ENCODE assay signal across 22 cellular contexts in the genomic region with DNA sequence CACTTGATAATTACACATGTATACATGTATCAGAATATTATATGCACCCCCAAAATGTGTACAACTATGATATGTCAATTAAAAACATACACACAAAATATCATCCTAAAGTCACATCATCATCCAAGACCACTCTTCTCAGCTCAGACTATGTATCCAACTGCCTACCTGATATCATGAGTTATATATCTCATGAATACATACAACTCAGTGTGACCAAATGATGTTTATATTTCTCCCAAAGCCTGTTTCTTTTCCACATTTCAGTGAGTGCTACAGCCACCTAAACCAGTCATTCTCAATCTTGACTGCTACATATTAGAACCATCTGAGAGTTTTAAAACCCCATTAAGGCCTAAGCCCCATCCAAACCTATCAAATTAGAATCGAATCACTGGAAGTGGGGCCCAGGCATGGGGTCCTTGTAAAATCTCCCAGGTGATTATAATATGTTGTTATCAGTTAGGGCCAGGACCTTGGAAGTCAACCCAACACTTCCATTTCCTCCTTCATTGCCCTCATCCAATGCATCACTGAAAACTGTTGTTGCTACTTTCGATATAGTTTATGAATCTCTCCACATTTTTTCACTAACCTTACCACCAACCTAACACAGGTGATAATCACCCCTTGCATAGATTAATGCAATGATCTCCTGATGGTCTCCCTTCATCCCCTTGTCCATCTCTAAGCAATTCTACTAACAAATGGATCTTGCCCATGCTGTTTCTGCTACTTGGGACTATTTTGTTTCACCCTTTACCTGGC. TPM values are rescaled to one million over a fixed set of nuclear protein-coding genes. Genes with fewer than 3 reads are reported as not detected.
A peak's percentile ranks its signal among the peaks of the same experiment; 100 is the strongest.
DNase-seq lines count a peak whose midpoint lies in the region; ATAC-seq, FAIRE-seq and TF ChIP-seq lines count a peak whose summit lies in the region.
"Had no signal": no experiment of that assay in that cellular context is flagged by ENCODE, and none has a peak within 500 bp of the region (broad histone marks: within the 10 kb centered on the region; RNA-seq: fewer than 3 reads in every experiment).

No MANE protein-coding gene starts in this region.

- no peaks in the 10 kb centered on the region for H3K9me1 ChIP-seq in IMR-90 (ENCODE audit: insufficient read depth, low read length)

- POLR2A ChIA-PET in activated CD4-positive, alpha-beta T cell treated with anti-CD3 and anti-CD28 coated beads for 36 hours (lab: Charles Lee), result no interaction called here
- POLR2A ChIA-PET in IMR-90 (lab: Charles Lee; ENCODE audit: unreplicated experiment), result no interaction called here

- peaks cover 4% of the 10 kb centered on the region for H3K4me1 ChIP-seq in IMR-90 (ENCODE audit: control insufficient read depth, insufficient read depth, low read length)
- H3K4me1 ChIP-seq: A549; BLaER1 treated with 17β-estradiol and CSF1 and Interleukin-3, amounts not matched to agents 10 nM and 100 nM had no signal

- TF ChIP-seq RAD21 in IMR-90 (IDR thresholded peaks at IDR 0.05; ENCODE audit: low read length), result no peak

- TF ChIP-seq CTCF in IMR-90 (conservative IDR thresholded peaks at IDR 0.05; ENCODE audit: low read depth, low read length) (no peak), osteocyte (IDR thresholded peaks at IDR 0.05) (no peak)

- dilution Hi-C loops in IMR-90 (cut with HindIII; ENCODE audit: low sequenced_read_pairs, unreplicated experiment), result no loop called here

- H3K4me3 Mint-ChIP-seq in activated CD4-positive, alpha-beta T cell treated with anti-CD3 and anti-CD28 coated beads for 36 hours, result no peak overlapping the region
- H3K4me3 Mint-ChIP-seq in activated T-helper 17 cell treated with anti-CD3 and anti-CD28 coated beads, Interleukin-2, amount 50 U/mL, for 72 hours, result no peak overlapping the region
- H3K4me3 Mint-ChIP-seq in osteocyte (ENCODE audit: unreplicated experiment), result no peak overlapping the region
- H3K4me3 Mint-ChIP-seq: CD8-positive, alpha-beta memory T cell had no signal

- peak; percentile 9 for DNase-seq in activated CD4-positive, alpha-beta T cell treated with anti-CD3 and anti-CD28 coated beads for 36 hours
- DNase-seq in activated CD4-positive, alpha-beta T cell treated with anti-CD3 and anti-CD28 coated beads, Interleukin-2, amount 50 U/mL, for 48 hours, result no peak
- DNase-seq in GM12891 (ENCODE audit: insufficient read length, low spot score) (no peak), IMR-90 (no peak), osteocyte (ENCODE audit: extremely low spot score, unreplicated experiment) (no peak), COLO668 (lab: John Stamatoyannopoulos, UW; ENCODE audit: unreplicated experiment) (no peak)
- DNase-seq: CD8-positive, alpha-beta memory T cell; DMS79 treated with DMSO at 0.1 percent for 48 hours; MV-4-11; NCI-H1417; NCI-H1930; NCI-H510A; NCI-H774; Right ventricle myocardium superior had no signal

- no peak overlapping the region for H3K23ac ChIP-seq in IMR-90 (ENCODE audit: low read depth, low read length)

- no peaks in the 10 kb centered on the region for H3K9me3 ChIP-seq in IMR-90 (ENCODE audit: control insufficient read depth, insufficient read depth, low read length)
- H3K9me3 ChIP-seq: A549; BLaER1 treated with 17β-estradiol and CSF1 and Interleukin-3, amounts not matched to agents 10 nM and 100 nM had no signal

- H3K4ac ChIP-seq in IMR-90 (ENCODE audit: low read depth, low read length), result no peak overlapping the region

- no peaks in the 10 kb centered on the region for H3K36me3 Mint-ChIP-seq in activated CD4-positive, alpha-beta T cell treated with anti-CD3 and anti-CD28 coated beads for 36 hours (ENCODE audit: low read depth)
- H3K36me3 Mint-ChIP-seq in activated T-helper 17 cell treated with anti-CD3 and anti-CD28 coated beads, Interleukin-2, amount 50 U/mL, for 72 hours (ENCODE audit: low read depth), result no peaks in the 10 kb centered on the region
- H3K36me3 Mint-ChIP-seq in osteocyte (ENCODE audit: unreplicated experiment), result no peaks in the 10 kb centered on the region
- H3K36me3 Mint-ChIP-seq: CD8-positive, alpha-beta memory T cell had no signal

- no peak overlapping the region for H3K27ac ChIP-seq in IMR-90 (ENCODE audit: insufficient read depth, low read length)
- H3K27ac ChIP-seq: A549; BLaER1 treated with 17β-estradiol and CSF1 and Interleukin-3, amounts not matched to agents 10 nM and 100 nM; SK-N-MC had no signal

- FAIRE-seq in GM12891 (lab: Jason Lieb, UNC), result peak; percentile 69
- FAIRE-seq: A549, GM18507, H1 had no signal

- no peak overlapping the region for H3K4me3 ChIP-seq in IMR-90 (ENCODE audit: insufficient read depth, low read depth, low read length)
- H3K4me3 ChIP-seq: A549; BLaER1 treated with 17β-estradiol and CSF1 and Interleukin-3, amounts not matched to agents 10 nM and 100 nM; SK-N-MC had no signal

- in situ Hi-C loops in IMR-90 (cut with MboI; ENCODE audit: low sequenced_read_pairs), result no loop called here

- H2BK5ac ChIP-seq in IMR-90 (ENCODE audit: low read depth, low read length, poor library complexity, severe bottlenecking), result no peak overlapping the region

- peak; percentile 47 for ATAC-seq in activated CD4-positive, alpha-beta T cell treated with anti-CD3 and anti-CD28 coated beads for 36 hours
- ATAC-seq in IMR-90 (ENCODE audit: low read depth) (no peak), HG03378 (IDR thresholded peaks at IDR 0.05; ENCODE audit: unreplicated experiment) (no peak)
- peak; percentile 61 for ATAC-seq in activated T-helper 17 cell treated with anti-CD3 and anti-CD28 coated beads, Interleukin-2, amount 50 U/mL, for 72 hours (replicated peaks)
- ATAC-seq: A549 had no signal

- H3K27me3 ChIP-seq in IMR-90 (ENCODE audit: control insufficient read depth, insufficient read depth, low read length), result no peaks in the 10 kb centered on the region
- H3K27me3 ChIP-seq: BLaER1 treated with 17β-estradiol and CSF1 and Interleukin-3, amounts not matched to agents 10 nM and 100 nM had no signal

- no peak overlapping the region for H2AK9ac ChIP-seq in IMR-90 (replicated peaks; ENCODE audit: low read depth, low read length, poor library complexity)

- TF ChIP-seq POLR2A in GM12891 (IDR thresholded peaks at IDR 0.05; ENCODE audit: low read depth, low read length) (no peak), IMR-90 (IDR thresholded peaks at IDR 0.05; ENCODE audit: low read depth, low read length) (no peak)

- no TSS peak for BruUV-seq in IMR-90 (replicated peaks; lab: Mats Ljungman, UMichigan)

- no peak overlapping the region for H4K91ac ChIP-seq in IMR-90 (ENCODE audit: insufficient read depth, low read depth, low read length)

- H3K9ac ChIP-seq in IMR-90 (ENCODE audit: low read depth, low read length), result no peak overlapping the region
- H3K9ac ChIP-seq: BLaER1 treated with 17β-estradiol and CSF1 and Interleukin-3, amounts not matched to agents 10 nM and 100 nM had no signal

- no peaks in the 10 kb centered on the region for H3K9me3 Mint-ChIP-seq in activated CD4-positive, alpha-beta T cell treated with anti-CD3 and anti-CD28 coated beads for 36 hours (ENCODE audit: low read depth)
- H3K9me3 Mint-ChIP-seq in activated T-helper 17 cell treated with anti-CD3 and anti-CD28 coated beads, Interleukin-2, amount 50 U/mL, for 72 hours, result no peaks in the 10 kb centered on the region
- no peaks in the 10 kb centered on the region for H3K9me3 Mint-ChIP-seq in osteocyte (ENCODE audit: unreplicated experiment)
- H3K9me3 Mint-ChIP-seq: CD8-positive, alpha-beta memory T cell had no signal

- no peak overlapping the region for H3K14ac ChIP-seq in IMR-90 (replicated peaks; ENCODE audit: low read depth, low read length)

- H3K4me1 Mint-ChIP-seq in activated CD4-positive, alpha-beta T cell treated with anti-CD3 and anti-CD28 coated beads for 36 hours, result no peaks in the 10 kb centered on the region
- no peaks in the 10 kb centered on the region for H3K4me1 Mint-ChIP-seq in activated T-helper 17 cell treated with anti-CD3 and anti-CD28 coated beads, Interleukin-2, amount 50 U/mL, for 72 hours
- H3K4me1 Mint-ChIP-seq in osteocyte (ENCODE audit: unreplicated experiment), result peaks cover 7% of the 10 kb centered on the region
- H3K4me1 Mint-ChIP-seq: CD8-positive, alpha-beta memory T cell had no signal

- no peak overlapping the region for H2AFZ ChIP-seq in IMR-90 (replicated peaks; ENCODE audit: low read length, poor library complexity)

- H3K56ac ChIP-seq in IMR-90 (ENCODE audit: extremely low read depth, insufficient read depth, low read length), result no peak overlapping the region

- H4K5ac ChIP-seq in IMR-90 (ENCODE audit: low read depth, low read length), result no peak overlapping the region

- H2BK20ac ChIP-seq in IMR-90 (ENCODE audit: low read depth, low read length), result peak overlapping the region; percentile 53; the same call in 1 of the 2 replicates

- no peak overlapping the region for H3K27ac Mint-ChIP-seq in activated CD4-positive, alpha-beta T cell treated with anti-CD3 and anti-CD28 coated beads for 36 hours
- H3K27ac Mint-ChIP-seq in activated T-helper 17 cell treated with anti-CD3 and anti-CD28 coated beads, Interleukin-2, amount 50 U/mL, for 72 hours, result no peak overlapping the region
- H3K27ac Mint-ChIP-seq in osteocyte (ENCODE audit: unreplicated experiment), result no peak overlapping the region
- H3K27ac Mint-ChIP-seq: CD8-positive, alpha-beta memory T cell had no signal

- no peaks in the 10 kb centered on the region for H3K36me3 ChIP-seq in IMR-90 (ENCODE audit: control insufficient read depth, insufficient read depth, low read length)
- H3K36me3 ChIP-seq: BLaER1 treated with 17β-estradiol and CSF1 and Interleukin-3, amounts not matched to agents 10 nM and 100 nM had no signal

- WGBS in IMR-90 (ENCODE audit: extremely low coverage in 2 of 2, insufficient read length in 1 of 2), 2 experiments, result 100% methylated on average over 1 of the region's 2 CpGs; no CpG with 5 or more reads in 1 of the 2 experiments

- no peaks in the 10 kb centered on the region for H3K27me3 Mint-ChIP-seq in activated CD4-positive, alpha-beta T cell treated with anti-CD3 and anti-CD28 coated beads for 36 hours
- H3K27me3 Mint-ChIP-seq in activated T-helper 17 cell treated with anti-CD3 and anti-CD28 coated beads, Interleukin-2, amount 50 U/mL, for 72 hours, result no peaks in the 10 kb centered on the region
- H3K27me3 Mint-ChIP-seq in osteocyte (ENCODE audit: unreplicated experiment), result no peaks in the 10 kb centered on the region
- H3K27me3 Mint-ChIP-seq: CD8-positive, alpha-beta memory T cell had no signal

- CTCF ChIA-PET in activated CD4-positive, alpha-beta T cell treated with anti-CD3 and anti-CD28 coated beads for 36 hours (lab: Charles Lee), result interaction anchor here (0.6 kb wide), 1 partner anchor 1071 kb away, joined by 3 read pairs; no protein-coding TSS in a partner anchor
- CTCF ChIA-PET in IMR-90 (lab: Yijun Ruan, JAX), result no interaction called here

- no peak overlapping the region for H2AK5ac ChIP-seq in IMR-90 (ENCODE audit: low read depth, low read length)

- no peaks in the 10 kb centered on the region for H3K79me1 ChIP-seq in IMR-90 (ENCODE audit: low read depth in 1 of 2, low read length in 2 of 2)

- no peak overlapping the region for H2BK120ac ChIP-seq in IMR-90 (ENCODE audit: low read depth, low read length)

- no peak overlapping the region for H4K8ac ChIP-seq in IMR-90 (ENCODE audit: low read depth in 2 of 2, low read length in 2 of 2)

- no peak overlapping the region for H2BK15ac ChIP-seq in IMR-90 (ENCODE audit: low read depth, low read length)

- no peak overlapping the region for H3K4me2 ChIP-seq in IMR-90 (ENCODE audit: low read depth, low read length)
- H3K4me2 ChIP-seq: A549; BLaER1 treated with 17β-estradiol and CSF1 and Interleukin-3, amounts not matched to agents 10 nM and 100 nM had no signal

- H4K20me1 ChIP-seq in IMR-90 (ENCODE audit: insufficient read depth, low read length), result no peaks in the 10 kb centered on the region
- H4K20me1 ChIP-seq: BLaER1 treated with 17β-estradiol and CSF1 and Interleukin-3, amounts not matched to agents 10 nM and 100 nM had no signal

- intact Hi-C loops in activated CD4-positive, alpha-beta T cell treated with anti-CD3 and anti-CD28 coated beads for 36 hours (cut with DNase I, micrococcal nuclease), result no loop called here
- intact Hi-C loops in IMR-90 (cut with micrococcal nuclease), result no loop called here

- no peak overlapping the region; the same call in 1 of the 2 replicates for H3K18ac ChIP-seq in IMR-90 (ENCODE audit: low read depth, low read length)

RNA-seq across cellular contexts. Expression of gene ITGB8, which starts 53.8 kb away (rescaled TPM):
- total RNA-seq in activated CD4-positive, alpha-beta T cell treated with anti-CD3 and anti-CD28 coated beads for 36 hours, result under 1 TPM in 1 of 2 experiments, not detected in 1; 0.07 TPM
- 0.28 TPM for polyA plus RNA-seq in GM12891 (2012; ENCODE audit: low read depth, missing spikeins)
- total RNA-seq in IMR-90 (2012; rRNA removed) (10.2 and 10.8 TPM in 2 replicates), osteocyte (1.5 and 2.4 TPM in 2 replicates)
- polyA plus RNA-seq in IMR-90 (2012; rRNA removed), result 1.9 and 2.6 TPM in 2 replicates
- polyA plus RNA-seq in IMR-90 (2012; cell fraction: cytosol; rRNA removed), result 1.6 and 1.7 TPM in 2 replicates
- 4.3 and 10.5 TPM in 2 replicates for polyA plus RNA-seq in IMR-90 (2012; cell fraction: nucleus; rRNA removed; ENCODE audit: low replicate concordance)
- total RNA-seq in activated T-helper 17 cell treated with anti-CD3 and anti-CD28 coated beads, Interleukin-2, amount 50 U/mL, for 72 hours, result under 1 TPM; 0.05 to 0.26 TPM
- total RNA-seq: G401 had no signal
- polyA plus RNA-seq: CD8-positive, alpha-beta memory T cell had no signal

RNA-seq across cellular contexts. Expression of gene MACC1, which starts 59.7 kb away (rescaled TPM):
- under 1 TPM; 0.05 to 0.09 TPM for total RNA-seq in activated CD4-positive, alpha-beta T cell treated with anti-CD3 and anti-CD28 coated beads for 36 hours
- polyA plus RNA-seq in GM12891 (2012; ENCODE audit: low read depth, missing spikeins), result 0.64 TPM
- under 0.01 TPM in 2 replicates for total RNA-seq in IMR-90 (2012; rRNA removed)
- not detected in 2 replicates for polyA plus RNA-seq in IMR-90 (2012; rRNA removed)
- polyA plus RNA-seq in IMR-90 (2012; cell fraction: cytosol; rRNA removed), result not detected in 2 replicates
- 0.01 TPM in 1 of 2 replicates, not detected in the other for polyA plus RNA-seq in IMR-90 (2012; cell fraction: nucleus; rRNA removed; ENCODE audit: low replicate concordance)
- 1 to 10 TPM; 1.5 to 2.5 TPM for total RNA-seq in activated T-helper 17 cell treated with anti-CD3 and anti-CD28 coated beads, Interleukin-2, amount 50 U/mL, for 72 hours
- total RNA-seq in osteocyte, result not detected in 2 replicates
- total RNA-seq: G401 had no signal

Comparison
In these comparisons a context has a peak if more than half of its experiments do, and no peak if none do; other contexts are left out.
1. ATAC-seq: peak in activated CD4-positive, alpha-beta T cell treated with anti-CD3 and anti-CD28 coated beads for 36 hours (single experiment) and activated T-helper 17 cell treated with anti-CD3 and anti-CD28 coated beads, Interleukin-2, amount 50 U/mL, for 72 hours (single experiment); none in IMR-90 (single experiment) and HG03378 (single experiment).